ENCODE assay signal across 19 cellular contexts in the genomic region with DNA sequence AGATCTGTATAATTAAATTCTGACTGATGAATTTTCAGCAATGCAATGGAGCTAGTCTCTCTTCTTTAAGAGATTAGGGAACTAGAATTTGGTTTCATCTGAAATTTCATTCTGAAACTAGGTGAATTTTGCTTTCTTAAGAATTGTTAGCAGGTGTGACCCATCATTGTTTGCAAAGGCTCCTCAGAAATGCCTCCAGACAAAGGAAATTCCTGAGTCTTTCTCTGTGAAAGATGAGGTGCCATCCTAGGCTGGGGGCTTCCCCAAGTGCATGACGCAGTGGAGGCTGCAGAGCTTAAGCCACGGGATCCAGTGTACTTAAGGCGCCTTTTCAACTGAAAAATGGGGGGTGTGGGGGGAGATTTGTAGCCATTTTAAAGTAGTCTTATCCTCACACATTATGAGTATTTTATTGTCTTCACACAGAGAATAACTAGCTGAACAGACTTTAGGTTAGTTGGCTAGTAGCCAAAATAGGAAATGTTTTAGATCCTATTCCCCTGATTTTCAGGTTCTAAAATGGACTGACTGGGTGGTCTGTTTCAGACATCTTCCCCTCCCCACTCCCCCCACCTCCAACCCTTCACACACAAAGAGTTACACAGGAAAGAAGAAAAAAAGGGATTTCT.
DNase-seq lines count a peak whose midpoint lies in the region; ATAC-seq and TF ChIP-seq lines count a peak whose summit lies in the region.
"Had no signal": no experiment of that assay in that cellular context is flagged by ENCODE, and none has a peak within 500 bp of the region (broad histone marks: within the 10 kb centered on the region; RNA-seq: fewer than 3 reads in every experiment).

No MANE protein-coding gene starts in this region.

- H3K36me3 ChIP-seq in SJCRH30, result 0 out of 2 replicates have a peak, but pooled peaks cover 2% of the 10 kb centered on the region
- H3K36me3 ChIP-seq: lower lobe of right lung, Peyer's patch, tibial nerve had no signal

- H3K27me3 ChIP-seq in SJCRH30, result no peaks in the 10 kb centered on the region
- H3K27me3 ChIP-seq: Peyer's patch, tibial nerve had no signal

- H3K4me1 ChIP-seq in SJCRH30, result peaks cover 33% of the 10 kb centered on the region
- H3K4me1 ChIP-seq: Peyer's patch had no signal

- no peaks in the 10 kb centered on the region for H3K9me3 Mint-ChIP-seq in mesothelial cell of epicardium
- H3K9me3 Mint-ChIP-seq: activated naive CD8-positive, alpha-beta T cell treated with anti-CD3 and anti-CD28 coated beads, Interleukin-2, amount 10 ng/mL, durations not matched to agents 7 days and 5 days; brain; CD8-positive, alpha-beta memory T cell; effector memory CD8-positive, alpha-beta T cell had no signal

- DNase-seq in SJCRH30, result peak; percentile 16 to 51
- no peak for DNase-seq in mesothelial cell of epicardium (ENCODE audit: low spot score in 2 of 2, unreplicated experiment in 2 of 2)
- no peak for DNase-seq in activated CD4-positive, CD25-positive, alpha-beta regulatory T cell treated with anti-CD3 and anti-CD28 coated beads, Interleukin-2, amount 50 U/mL, for 72 hours
- DNase-seq in stimulated activated naive CD8-positive, alpha-beta T cell treated with anti-CD3 and anti-CD28 coated beads, Interleukin-15, Interleukin-2, amounts not matched to agents 100 U/mL and 50 U/mL, for 24 hours, result no peak
- DNase-seq in GDM1 (lab: John Stamatoyannopoulos, UW), result no peak
- DNase-seq: activated naive CD8-positive, alpha-beta T cell treated with anti-CD3 and anti-CD28 coated beads, Interleukin-2, amount 10 ng/mL, durations not matched to agents 7 days and 5 days; CD8-positive, alpha-beta memory T cell; effector memory CD8-positive, alpha-beta T cell; head of caudate nucleus; lower lobe of right lung; Peyer's patch; right cardiac atrium; stimulated activated naive CD4-positive, alpha-beta T cell had no signal

- TF ChIP-seq CTCF in mesothelial cell of epicardium (IDR thresholded peaks at IDR 0.05; ENCODE audit: unreplicated experiment), result no peak

- peak overlapping the region; percentile 83 for H3K27ac Mint-ChIP-seq in mesothelial cell of epicardium
- H3K27ac Mint-ChIP-seq: activated naive CD8-positive, alpha-beta T cell treated with anti-CD3 and anti-CD28 coated beads, Interleukin-2, amount 10 ng/mL, durations not matched to agents 7 days and 5 days; CD8-positive, alpha-beta memory T cell; effector memory CD8-positive, alpha-beta T cell had no signal

- no peaks in the 10 kb centered on the region for H3K27me3 Mint-ChIP-seq in mesothelial cell of epicardium (ENCODE audit: low read depth)
- H3K27me3 Mint-ChIP-seq: effector memory CD8-positive, alpha-beta T cell had no signal

- H3K4me1 Mint-ChIP-seq in mesothelial cell of epicardium, result peaks cover 52% of the 10 kb centered on the region
- H3K4me1 Mint-ChIP-seq: activated naive CD8-positive, alpha-beta T cell treated with anti-CD3 and anti-CD28 coated beads, Interleukin-2, amount 10 ng/mL, durations not matched to agents 7 days and 5 days; CD8-positive, alpha-beta memory T cell had no signal

- H3K36me3 Mint-ChIP-seq in mesothelial cell of epicardium, result no peaks in the 10 kb centered on the region
- H3K36me3 Mint-ChIP-seq: activated naive CD8-positive, alpha-beta T cell treated with anti-CD3 and anti-CD28 coated beads, Interleukin-2, amount 10 ng/mL, durations not matched to agents 7 days and 5 days; brain had no signal

- ATAC-seq in GM18867 (IDR thresholded peaks at IDR 0.05; ENCODE audit: unreplicated experiment), result peak; percentile 51
- peak; percentile 55 for ATAC-seq in HG02623 (IDR thresholded peaks at IDR 0.05; ENCODE audit: unreplicated experiment)
- ATAC-seq in HG03175 (IDR thresholded peaks at IDR 0.05; ENCODE audit: unreplicated experiment), result no peak
- ATAC-seq in stimulated activated naive CD8-positive, alpha-beta T cell treated with anti-CD3 and anti-CD28 coated beads, Interleukin-15, Interleukin-2, amounts not matched to agents 100 U/mL and 50 U/mL, for 24 hours, result no peak
- ATAC-seq: effector memory CD8-positive, alpha-beta T cell; lower lobe of right lung; right cardiac atrium; SK-N-SH treated with all-trans-retinoic acid at 6 μM for 48 hours had no signal

- no peaks in the 10 kb centered on the region for H3K9me3 ChIP-seq in SJCRH30 (replicated peaks)
- H3K9me3 ChIP-seq: lower lobe of right lung, Peyer's patch, tibial nerve had no signal

- H3K4me3 ChIP-seq in SJCRH30, result no peak overlapping the region
- H3K4me3 ChIP-seq: lower lobe of right lung, Peyer's patch, tibial nerve had no signal

- H3K4me3 Mint-ChIP-seq in mesothelial cell of epicardium, result no peak overlapping the region
- H3K4me3 Mint-ChIP-seq: activated naive CD8-positive, alpha-beta T cell treated with anti-CD3 and anti-CD28 coated beads, Interleukin-2, amount 10 ng/mL, durations not matched to agents 7 days and 5 days; brain; CD8-positive, alpha-beta memory T cell; effector memory CD8-positive, alpha-beta T cell had no signal

- H3K27ac ChIP-seq in SJCRH30, result no peak overlapping the region
- H3K27ac ChIP-seq: lower lobe of right lung, Peyer's patch had no signal

Comparison
In these comparisons a context has a peak if more than half of its experiments do, and no peak if none do; other contexts are left out.
1. ATAC-seq: peak in GM18867 (single experiment) and HG02623 (single experiment); none in HG03175 (single experiment) and stimulated activated naive CD8-positive, alpha-beta T cell treated with anti-CD3 and anti-CD28 coated beads, Interleukin-15, Interleukin-2, amounts not matched to agents 100 U/mL and 50 U/mL, for 24 hours (single experiment).
2. DNase-seq: peak in SJCRH30 (2 of 2); none in mesothelial cell of epicardium (0 of 2), activated CD4-positive, CD25-positive, alpha-beta regulatory T cell treated with anti-CD3 and anti-CD28 coated beads, Interleukin-2, amount 50 U/mL, for 72 hours (single experiment), stimulated activated naive CD8-positive, alpha-beta T cell treated with anti-CD3 and anti-CD28 coated beads, Interleukin-15, Interleukin-2, amounts not matched to agents 100 U/mL and 50 U/mL, for 24 hours (single experiment) and GDM1 (single experiment).